ENCODE assay signal across 8 cellular contexts in the genomic region with DNA sequence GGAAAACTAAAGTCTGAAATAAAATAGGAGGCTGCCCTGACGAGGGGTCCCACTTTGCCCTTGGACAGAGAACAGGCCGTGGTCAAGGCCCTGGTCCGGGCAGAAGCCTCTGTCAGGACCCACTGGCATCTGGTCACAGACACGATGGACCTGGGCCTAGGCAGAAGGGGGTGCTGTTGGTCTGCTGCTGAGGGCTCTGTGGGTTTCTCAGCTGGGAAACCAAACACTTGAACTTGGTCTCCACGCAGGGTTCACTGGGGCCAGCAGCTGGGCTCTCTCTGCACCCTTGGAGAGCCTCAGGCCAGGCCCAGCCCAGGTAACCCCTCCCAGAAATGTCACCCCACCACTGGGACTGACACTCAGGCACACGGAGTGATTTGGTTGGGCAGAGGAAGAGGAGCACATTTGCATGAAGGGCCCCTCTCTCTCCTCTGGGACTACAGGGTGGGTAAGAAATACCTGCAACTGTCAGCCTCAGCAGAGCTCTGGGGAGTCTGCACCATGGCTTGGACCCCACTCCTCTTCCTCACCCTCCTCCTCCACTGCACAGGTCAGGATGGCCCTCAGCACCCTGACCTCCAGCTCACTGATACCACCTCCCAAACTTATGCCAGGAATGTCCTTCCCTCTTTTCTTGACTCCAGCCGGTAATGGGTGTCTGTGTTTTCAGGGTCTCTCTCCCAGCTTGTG. TPM values are rescaled to one million over a fixed set of nuclear protein-coding genes. Genes with fewer than 3 reads are reported as not detected.
DNase-seq lines count a peak whose midpoint lies in the region; ATAC-seq and TF ChIP-seq lines count a peak whose summit lies in the region.

No MANE protein-coding gene starts in this region.

- no peak overlapping the region for H3K27ac Mint-ChIP-seq in activated CD4-positive, alpha-beta T cell treated with anti-CD3 and anti-CD28 coated beads for 36 hours
- no peak overlapping the region for H3K27ac Mint-ChIP-seq in neural crest cell (ENCODE audit: unreplicated experiment)

- TF ChIP-seq CTCF in astrocyte of the spinal cord (IDR thresholded peaks at IDR 0.05; ENCODE audit: low read depth, low read length) (peak; percentile 23), neural crest cell (conservative IDR thresholded peaks at IDR 0.05) (peak; percentile 41)

- no peak overlapping the region for H3K4me3 Mint-ChIP-seq in activated CD4-positive, alpha-beta T cell treated with anti-CD3 and anti-CD28 coated beads for 36 hours
- H3K4me3 Mint-ChIP-seq in neural crest cell: no peak overlapping the region

- CTCF ChIA-PET in activated CD4-positive, alpha-beta T cell treated with anti-CD3 and anti-CD28 coated beads for 36 hours (lab: Charles Lee): no interaction called here

- no peaks in the 10 kb centered on the region for H3K36me3 Mint-ChIP-seq in activated CD4-positive, alpha-beta T cell treated with anti-CD3 and anti-CD28 coated beads for 36 hours (ENCODE audit: low read depth)
- no peaks in the 10 kb centered on the region for H3K36me3 Mint-ChIP-seq in neural crest cell (ENCODE audit: low read depth)

- POLR2A ChIA-PET in activated CD4-positive, alpha-beta T cell treated with anti-CD3 and anti-CD28 coated beads for 36 hours (lab: Charles Lee): no interaction called here

- in situ Hi-C loops in astrocyte of the spinal cord (cut with HindIII; ENCODE audit: low sequenced_read_pairs): no loop called here

- intact Hi-C loops in activated CD4-positive, alpha-beta T cell treated with anti-CD3 and anti-CD28 coated beads for 36 hours (cut with DNase I, micrococcal nuclease): no loop called here

- no peak overlapping the region for H3K4me3 ChIP-seq in astrocyte of the spinal cord (ENCODE audit: low read depth, low read length)

- H3K27me3 Mint-ChIP-seq in activated CD4-positive, alpha-beta T cell treated with anti-CD3 and anti-CD28 coated beads for 36 hours: no peaks in the 10 kb centered on the region
- peaks cover 6% of the 10 kb centered on the region for H3K27me3 Mint-ChIP-seq in neural crest cell (ENCODE audit: low read depth)

- peak; percentile 18 for DNase-seq in activated CD4-positive, alpha-beta T cell treated with anti-CD3 and anti-CD28 coated beads for 36 hours
- no peak for DNase-seq in activated CD4-positive, alpha-beta T cell treated with anti-CD3 and anti-CD28 coated beads for 48 hours
- DNase-seq in astrocyte of the spinal cord (ENCODE audit: low read depth, low spot score): no peak
- no peak for DNase-seq in neural crest cell (ENCODE audit: low read depth, low spot score)
- no peak for DNase-seq in OCI-M2 (lab: John Stamatoyannopoulos, UW; ENCODE audit: unreplicated experiment)
- no peak for DNase-seq in stimulated activated naive CD4-positive, alpha-beta T cell (lab: John Stamatoyannopoulos, UW)
- no peak for DNase-seq in medulla oblongata (ENCODE audit: extremely low spot score)

- no peak for ATAC-seq in activated CD4-positive, alpha-beta T cell treated with anti-CD3 and anti-CD28 coated beads for 36 hours
- peak; percentile 57 for ATAC-seq in HG03045 (IDR thresholded peaks at IDR 0.05; ENCODE audit: unreplicated experiment)

- no peaks in the 10 kb centered on the region for H3K4me1 Mint-ChIP-seq in activated CD4-positive, alpha-beta T cell treated with anti-CD3 and anti-CD28 coated beads for 36 hours
- H3K4me1 Mint-ChIP-seq in neural crest cell: peaks cover 11% of the 10 kb centered on the region

- H3K9me3 Mint-ChIP-seq in activated CD4-positive, alpha-beta T cell treated with anti-CD3 and anti-CD28 coated beads for 36 hours (ENCODE audit: low read depth): no peaks in the 10 kb centered on the region
- H3K9me3 Mint-ChIP-seq in neural crest cell: no peaks in the 10 kb centered on the region

RNA-seq across cellular contexts. Expression of a gene that starts 48.1 kb away (rescaled TPM):
- 10 to 100 TPM; 27.3 to 33.8 TPM for total RNA-seq in activated CD4-positive, alpha-beta T cell treated with anti-CD3 and anti-CD28 coated beads for 36 hours
- 77.0 and 77.5 TPM in 2 replicates for total RNA-seq in neural crest cell
